13 cellular contexts compared by ENCODE assay signal in the genomic region with DNA sequence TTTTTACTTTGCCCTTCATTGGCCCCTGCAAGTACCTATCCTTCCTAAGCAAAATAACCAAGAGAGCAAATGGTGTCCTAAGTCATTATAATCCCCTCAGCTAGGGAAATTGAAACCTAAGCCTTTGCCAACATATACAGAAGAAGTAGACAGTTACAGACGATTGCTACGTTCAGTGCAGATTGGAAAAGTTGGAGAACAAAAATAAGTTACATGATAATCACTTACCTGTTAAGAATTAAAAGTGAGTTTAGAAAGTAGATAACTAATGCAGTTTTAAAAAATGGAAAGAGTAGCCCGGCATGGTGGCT.
A peak's percentile ranks its signal among the peaks of the same experiment; 100 is the strongest.
DNase-seq lines count a peak whose midpoint lies in the region; ATAC-seq and TF ChIP-seq lines count a peak whose summit lies in the region.
"Had no signal": no experiment of that assay in that cellular context is flagged by ENCODE, and none has a peak within 500 bp of the region (broad histone marks: within the 10 kb centered on the region; RNA-seq: fewer than 3 reads in every experiment).

No MANE protein-coding gene starts in this region.

- WGBS in esophagus muscularis mucosa = 38% methylated on average over 3 of the region's 3 CpGs
- 31 to 36% (median 35%) methylated on average over 3 of the region's 3 CpGs for WGBS in psoas muscle, 3 donors
- WGBS in thyroid gland, 2 donors = 40 to 47% methylated on average over 3 of the region's 3 CpGs

- ATAC-seq in psoas muscle = no peak
- ATAC-seq: natural killer cell had no signal

- H3K36me3 ChIP-seq in esophagus muscularis mucosa = no peaks in the 10 kb centered on the region
- no peaks in the 10 kb centered on the region for H3K36me3 ChIP-seq in psoas muscle (ENCODE audit: insufficient read depth in 1 of 2, low read depth in 1 of 2)
- no peaks in the 10 kb centered on the region for H3K36me3 ChIP-seq in thyroid gland
- H3K36me3 ChIP-seq: ascending aorta, esophagus squamous epithelium, Peyer's patch had no signal

- no peak for TF ChIP-seq CTCF in esophagus muscularis mucosa (IDR thresholded peaks at IDR 0.05)
- no peak for TF ChIP-seq CTCF in psoas muscle (IDR thresholded peaks at IDR 0.05)
- TF ChIP-seq CTCF in thyroid gland (IDR thresholded peaks at IDR 0.05) = no peak

- TF ChIP-seq POLR2A in esophagus muscularis mucosa (IDR thresholded peaks at IDR 0.05; ENCODE audit: low read depth) = no peak
- no peak for TF ChIP-seq POLR2A in thyroid gland (IDR thresholded peaks at IDR 0.05)

- intact Hi-C loops in esophagus muscularis mucosa (cut with DNase I) (loop anchor here (2.0 to 10.0 kb wide), 4 partner anchors 54 to 1400 kb away; no protein-coding TSS in a partner anchor), psoas muscle (cut with DNase I) (loop anchor here (5.0 kb wide), 1 partner anchor 53 kb away; no protein-coding TSS in a partner anchor), thyroid gland (cut with DNase I) (loop anchor here (5.0 kb wide), 1 partner anchor 53 kb away; no protein-coding TSS in a partner anchor)

- peak overlapping the region; percentile 13 to 51 (median 32) for H3K27ac ChIP-seq in esophagus muscularis mucosa (replicated peaks in 1 of 4)
- no peak overlapping the region for H3K27ac ChIP-seq in psoas muscle
- no peak overlapping the region for H3K27ac ChIP-seq in thyroid gland
- H3K27ac ChIP-seq: ascending aorta, esophagus squamous epithelium, Peyer's patch had no signal

- H3K4me1 ChIP-seq in esophagus muscularis mucosa (peaks cover 0 to 21% (median 14%) of the 10 kb centered on the region in 4 donors), psoas muscle (no peaks in the 10 kb centered on the region), thyroid gland (peaks cover 0 to 3% of the 10 kb centered on the region in 2 donors)
- H3K4me1 ChIP-seq: ascending aorta, Peyer's patch had no signal

- no peaks in the 10 kb centered on the region for H3K9me3 ChIP-seq in esophagus muscularis mucosa
- no peaks in the 10 kb centered on the region for H3K9me3 ChIP-seq in psoas muscle
- no peaks in the 10 kb centered on the region for H3K9me3 ChIP-seq in thyroid gland
- H3K9me3 ChIP-seq: ascending aorta, esophagus squamous epithelium, Peyer's patch had no signal

- no peak for TF ChIP-seq EP300 in esophagus muscularis mucosa (IDR thresholded peaks at IDR 0.05)

- H3K4me3 ChIP-seq in esophagus muscularis mucosa = peak overlapping the region; percentile 31 to 50 (median 38)
- H3K4me3 ChIP-seq in psoas muscle = peak overlapping the region; percentile 31
- H3K4me3 ChIP-seq in thyroid gland (replicated peaks in 1 of 3) = no peak overlapping the region
- H3K4me3 ChIP-seq: Peyer's patch had no signal

- H3K27me3 ChIP-seq in esophagus muscularis mucosa (no peaks in the 10 kb centered on the region), psoas muscle (ENCODE audit: insufficient read depth in 3 of 3, low read length in 2 of 3) (no peaks in the 10 kb centered on the region), thyroid gland (no peaks in the 10 kb centered on the region)
- H3K27me3 ChIP-seq: ascending aorta, esophagus squamous epithelium, Peyer's patch had no signal

- peak; percentile 23 for DNase-seq in DMS 273 (lab: John Stamatoyannopoulos, UW; ENCODE audit: unreplicated experiment)
- no peak for DNase-seq in DMS 273 treated with DMSO at 0.1 percent for 48 hours (lab: John Stamatoyannopoulos, UW)
- DNase-seq in OCI-M1 (lab: John Stamatoyannopoulos, UW) = peak; percentile 97
- no peak for DNase-seq in esophagus muscularis mucosa (ENCODE audit: extremely low spot score)
- no peak for DNase-seq in psoas muscle
- DNase-seq in COLO829 (ENCODE audit: low spot score) = no peak
- no peak for DNase-seq in COR-L47 (lab: John Stamatoyannopoulos, UW)
- no peak for DNase-seq in thyroid gland
- DNase-seq: esophagus squamous epithelium; natural killer cell; stimulated activated naive CD4-positive, alpha-beta T cell had no signal

Comparison
In these comparisons a context has a peak if more than half of its experiments do, and no peak if none do; other contexts are left out.
1. DNase-seq: peak in DMS 273 (single experiment) and OCI-M1 (single experiment); none in DMS 273 treated with DMSO at 0.1 percent for 48 hours (single experiment), esophagus muscularis mucosa (single experiment), psoas muscle (0 of 2), COLO829 (single experiment), COR-L47 (single experiment) and thyroid gland (0 of 2).
2. H3K27ac ChIP-seq: peak in esophagus muscularis mucosa (4 of 4); none in psoas muscle (single experiment) and thyroid gland (0 of 3).
3. H3K4me3 ChIP-seq: peak in esophagus muscularis mucosa (4 of 4) and psoas muscle (single experiment); none in thyroid gland (0 of 3).